Comparison of ENCODE assay signal across 1 cellular context in the genomic region with DNA sequence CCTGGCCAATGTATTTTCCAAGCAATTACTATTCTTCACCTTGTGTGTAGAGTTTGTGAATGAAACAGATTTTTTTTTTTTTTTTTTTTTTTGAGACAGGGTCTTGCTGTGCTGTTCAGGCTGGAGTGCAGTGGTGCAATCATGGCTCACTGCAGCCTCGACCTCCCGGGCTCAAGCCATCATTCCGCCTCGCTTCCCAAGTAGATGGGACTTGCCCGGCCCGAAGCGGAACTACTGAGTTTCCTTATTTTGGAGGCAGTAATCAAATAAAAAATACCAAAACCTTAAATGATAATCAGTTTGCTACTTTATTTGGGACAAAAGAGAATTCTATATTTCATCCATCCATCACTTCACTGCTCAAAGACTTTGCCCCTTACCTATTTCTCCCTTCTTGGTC.
TF ChIP-seq lines count a peak whose summit lies in the region.

No MANE protein-coding gene starts in this region.

TF ChIP-seq in WTC11, 78 proteins besides CTCF, POLR2A, EP300 and RAD21 (continued from another document):
- TF ChIP-seq FOXP1 (CRISPR knock-in tag; IDR thresholded peaks at IDR 0.05; ENCODE audit: borderline replicate concordance) (no peak), ZNF532 (CRISPR knock-in tag; IDR thresholded peaks at IDR 0.05; ENCODE audit: borderline replicate concordance) (no peak), ELF4 (CRISPR knock-in tag; IDR thresholded peaks at IDR 0.05; ENCODE audit: low read depth) (no peak), E2F5 (CRISPR knock-in tag; IDR thresholded peaks at IDR 0.05) (no peak), IRF1 (CRISPR knock-in tag; IDR thresholded peaks at IDR 0.05) (no peak), ATF6 (CRISPR knock-in tag; IDR thresholded peaks at IDR 0.05) (no peak), ZNF512 (CRISPR knock-in tag; IDR thresholded peaks at IDR 0.05; ENCODE audit: borderline replicate concordance) (no peak)
- TF ChIP-seq, protein P1, sequence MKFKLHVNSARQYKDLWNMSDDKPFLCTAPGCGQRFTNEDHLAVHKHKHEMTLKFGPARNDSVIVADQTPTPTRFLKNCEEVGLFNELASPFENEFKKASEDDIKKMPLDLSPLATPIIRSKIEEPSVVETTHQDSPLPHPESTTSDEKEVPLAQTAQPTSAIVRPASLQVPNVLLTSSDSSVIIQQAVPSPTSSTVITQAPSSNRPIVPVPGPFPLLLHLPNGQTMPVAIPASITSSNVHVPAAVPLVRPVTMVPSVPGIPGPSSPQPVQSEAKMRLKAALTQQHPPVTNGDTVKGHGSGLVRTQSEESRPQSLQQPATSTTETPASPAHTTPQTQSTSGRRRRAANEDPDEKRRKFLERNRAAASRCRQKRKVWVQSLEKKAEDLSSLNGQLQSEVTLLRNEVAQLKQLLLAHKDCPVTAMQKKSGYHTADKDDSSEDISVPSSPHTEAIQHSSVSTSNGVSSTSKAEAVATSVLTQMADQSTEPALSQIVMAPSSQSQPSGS (CRISPR knock-in tag; IDR thresholded peaks at IDR 0.05; ENCODE audit: borderline replicate concordance, low read depth): no peak
